In genomic region chr7:22049848-22050247, GRCh38 we compare ENCODE assay signal across 18 cellular contexts.
"Had no signal": no experiment of that assay in that cellular context is flagged by ENCODE, and none has a peak within 500 bp of the region (broad histone marks: within the 10 kb centered on the region; RNA-seq: fewer than 3 reads in every experiment).

No MANE protein-coding gene starts in this region.

- ATAC-seq: activated CD8-positive, alpha-beta memory T cell treated with anti-CD3 and anti-CD28 coated beads, Interleukin-2, amount 10 ng/mL, durations not matched to agents 7 days and 5 days; PC-3 had no signal

- H3K4me3 ChIP-seq: SJSA1 had no signal

- H3K36me3 ChIP-seq: SJSA1 had no signal

- H3K27me3 ChIP-seq: SJSA1 had no signal

- DNase-seq: activated CD4-positive, alpha-beta T cell treated with anti-CD3 and anti-CD28 coated beads for 48 hours; activated CD4-positive, alpha-beta T cell treated with anti-CD3 and anti-CD28 coated beads, Interleukin-2, amount 50 U/mL, for 48 hours; activated CD4-positive, CD25-positive, alpha-beta regulatory T cell treated with anti-CD3 and anti-CD28 coated beads, Interleukin-2, amount 50 U/mL, for 72 hours; activated CD8-positive, alpha-beta memory T cell treated with anti-CD3 and anti-CD28 coated beads, Interleukin-2, amount 10 ng/mL, durations not matched to agents 7 days and 5 days; activated effector memory CD4-positive, alpha-beta T cell treated with Interleukin-2 at 50 U/mL for 16 hours; activated naive CD4-positive, alpha-beta T cell; activated T-cell treated with anti-CD3 and anti-CD28 coated beads, Interleukin-2, amount 50 U/mL, for 24 hours; aorta; central memory CD4-positive, alpha-beta T cell; Kasumi-1; NCI-H146; NCI-H187 treated with DMSO at 0.1 percent for 48 hours; NCI-H2081 treated with DMSO at 0.1 percent for 48 hours; NCI-H446; NCI-H524 treated with DMSO at 0.1 percent for 48 hours; PC-3; SHP77 had no signal

- H3K9me3 ChIP-seq: SJSA1 had no signal

- H3K27ac ChIP-seq: SJSA1 had no signal

- H3K4me1 ChIP-seq: SJSA1 had no signal
